Comparison of ENCODE assay signal across 21 cellular contexts in the genomic region with DNA sequence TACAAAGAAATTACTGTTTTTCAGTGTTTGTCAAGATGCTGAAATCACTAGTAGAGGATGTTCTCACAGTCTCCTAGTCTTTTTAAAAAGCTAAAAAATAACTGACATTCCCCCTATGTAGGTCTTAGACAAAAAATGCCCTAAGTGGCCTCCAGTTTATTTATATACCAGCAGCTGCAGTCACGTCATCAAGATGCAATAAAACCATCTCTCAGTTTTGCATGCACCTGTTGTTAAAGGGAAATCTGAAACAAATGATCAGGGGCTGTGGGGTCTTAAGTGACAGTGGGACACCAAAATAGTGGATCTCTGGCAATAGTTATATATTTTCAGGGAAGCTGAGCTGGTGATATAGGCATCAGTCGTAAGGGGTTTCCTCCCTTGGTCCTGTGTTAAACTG.
"Had no signal": no experiment of that assay in that cellular context is flagged by ENCODE, and none has a peak within 500 bp of the region (broad histone marks: within the 10 kb centered on the region; RNA-seq: fewer than 3 reads in every experiment).

No MANE protein-coding gene starts in this region.

- H3K36me3 Mint-ChIP-seq: naive thymus-derived CD4-positive, alpha-beta T cell had no signal

- H3K27ac ChIP-seq: right atrium auricular region, spleen, tibial nerve had no signal

- H3K4me1 ChIP-seq: right atrium auricular region, spleen, tibial nerve had no signal

- H3K27ac Mint-ChIP-seq: activated B cell treated with CpG ODN at 0.5 μM for 24 hours; activated CD8-positive, alpha-beta T cell treated with anti-CD3 and anti-CD28 coated beads for 36 hours; activated T-helper 17 cell treated with anti-CD3 and anti-CD28 coated beads, Interleukin-2, amount 50 U/mL, for 72 hours; naive thymus-derived CD4-positive, alpha-beta T cell had no signal

- H3K9me3 Mint-ChIP-seq: neural crest cell had no signal

- H3K4me1 Mint-ChIP-seq: activated B cell treated with CpG ODN at 0.5 μM for 24 hours; activated T-helper 17 cell treated with anti-CD3 and anti-CD28 coated beads, Interleukin-2, amount 50 U/mL, for 72 hours; naive thymus-derived CD4-positive, alpha-beta T cell had no signal

- H3K9me3 ChIP-seq: right atrium auricular region, spleen, tibial nerve had no signal

- H3K27me3 Mint-ChIP-seq: activated B cell treated with CpG ODN at 0.5 μM for 24 hours; activated CD8-positive, alpha-beta T cell treated with anti-CD3 and anti-CD28 coated beads for 36 hours; activated T-helper 17 cell treated with anti-CD3 and anti-CD28 coated beads, Interleukin-2, amount 50 U/mL, for 72 hours; naive thymus-derived CD4-positive, alpha-beta T cell had no signal

- H3K36me3 ChIP-seq: right atrium auricular region, spleen, tibial nerve had no signal

- DNase-seq: activated B cell treated with CpG ODN at 0.5 μM for 24 hours; activated CD4-positive, alpha-beta T cell treated with anti-CD3 and anti-CD28 coated beads, Interleukin-2, amount 50 U/mL, for 1 hour; activated CD8-positive, alpha-beta T cell treated with anti-CD3 and anti-CD28 coated beads for 36 hours; activated gamma-delta T cell treated with Interleukin-2 at 50 U/mL for 16 hours; activated naive CD4-positive, alpha-beta T cell treated with anti-CD3 and anti-CD28 coated beads, Interleukin-2, amount 50 U/mL, for 16 hours; activated T-cell treated with anti-CD3 and anti-CD28 coated beads, Interleukin-2, amount 50 U/mL, for 4 hours; amniotic stem cell; caudate nucleus; head of caudate nucleus; hippocampal formation; left cardiac atrium; left ventricle myocardium superior; mammary epithelial cell; naive thymus-derived CD4-positive, alpha-beta T cell; occipital lobe; spleen; stimulated activated naive CD4-positive, alpha-beta T cell had no signal

- H3K4me3 Mint-ChIP-seq: activated B cell treated with CpG ODN at 0.5 μM for 24 hours; activated CD8-positive, alpha-beta T cell treated with anti-CD3 and anti-CD28 coated beads for 36 hours; activated T-cell treated with anti-CD3 and anti-CD28 coated beads, Interleukin-2, amount 50 U/mL, for 4 hours; activated T-helper 17 cell treated with anti-CD3 and anti-CD28 coated beads, Interleukin-2, amount 50 U/mL, for 72 hours; naive thymus-derived CD4-positive, alpha-beta T cell; neural crest cell had no signal

- H3K27me3 ChIP-seq: right atrium auricular region, spleen, tibial nerve had no signal

- H3K4me3 ChIP-seq: right atrium auricular region, spleen, tibial nerve had no signal
